In genomic region chr12:113427882-113428281, GRCh38 we compare ENCODE assay signal across 30 cellular contexts. TPM values are rescaled to one million over a fixed set of nuclear protein-coding genes. Genes with fewer than 3 reads are reported as not detected.
"Had no signal": no experiment of that assay in that cellular context is flagged by ENCODE, and none has a peak within 500 bp of the region (broad histone marks: within the 10 kb centered on the region; RNA-seq: fewer than 3 reads in every experiment).

No MANE protein-coding gene starts in this region.

- H3K9me3 Mint-ChIP-seq: naive thymus-derived CD8-positive, alpha-beta T cell; nephron; neural crest cell; stimulated activated effector memory CD8-positive, alpha-beta T cell treated with anti-CD3 and anti-CD28 coated beads, Interleukin-12 subunit alpha, Interleukin-12 subunit beta, amount 100 ng/mL, for 72 hours had no signal

- H3K27me3 ChIP-seq: upper lobe of left lung, vagina had no signal

- H3K4me1 Mint-ChIP-seq: nephron; stimulated activated effector memory CD8-positive, alpha-beta T cell treated with anti-CD3 and anti-CD28 coated beads, Interleukin-12 subunit alpha, Interleukin-12 subunit beta, amount 100 ng/mL, for 72 hours had no signal

- H3K27ac ChIP-seq: left ventricle myocardium inferior, neutrophil, parathyroid adenoma, prostate gland, spleen, transverse colon, upper lobe of left lung, vagina had no signal

- FAIRE-seq: small intestine had no signal

- H3K27ac Mint-ChIP-seq: naive thymus-derived CD8-positive, alpha-beta T cell; nephron; stimulated activated effector memory CD8-positive, alpha-beta T cell treated with anti-CD3 and anti-CD28 coated beads, Interleukin-12 subunit alpha, Interleukin-12 subunit beta, amount 100 ng/mL, for 72 hours had no signal

- DNase-seq: islet precursor cell; left ventricle myocardium inferior; mammary epithelial cell; mesenchymal stem cell; naive thymus-derived CD8-positive, alpha-beta T cell; occipital lobe; retina; right cardiac atrium; small intestine; spleen; stimulated activated CD4-positive, alpha-beta T cell treated with anti-CD3 and anti-CD28 coated beads, Interleukin-4, amount 100 ng/mL, for 24 hours; stimulated activated naive CD4-positive, alpha-beta T cell treated with Interleukin-2 at 50 U/mL for 16 hours; stimulated activated naive CD8-positive, alpha-beta T cell treated with anti-CD3 and anti-CD28 coated beads, Interleukin-15, amount 100 ng/mL, for 72 hours; substantia nigra; transverse colon; upper lobe of left lung had no signal

- H3K36me3 Mint-ChIP-seq: naive thymus-derived CD8-positive, alpha-beta T cell; stimulated activated effector memory CD8-positive, alpha-beta T cell treated with anti-CD3 and anti-CD28 coated beads, Interleukin-12 subunit alpha, Interleukin-12 subunit beta, amount 100 ng/mL, for 72 hours had no signal

- H3K4me3 ChIP-seq: left ventricle myocardium inferior, prostate gland, spleen, transverse colon, upper lobe of left lung, vagina had no signal

- H3K4me1 ChIP-seq: parathyroid adenoma, prostate gland, vagina had no signal

- ATAC-seq: naive thymus-derived CD8-positive, alpha-beta T cell; right cardiac atrium; sciatic nerve; stimulated activated effector memory CD8-positive, alpha-beta T cell treated with anti-CD3 and anti-CD28 coated beads, Interleukin-12 subunit alpha, Interleukin-12 subunit beta, amount 100 ng/mL, for 72 hours; stimulated activated naive CD8-positive, alpha-beta T cell treated with anti-CD3 and anti-CD28 coated beads, Interleukin-15, amount 100 ng/mL, for 72 hours had no signal

- H3K9me3 ChIP-seq: left ventricle myocardium inferior, neutrophil, prostate gland, spleen, transverse colon, upper lobe of left lung, vagina had no signal

- H2AFZ ChIP-seq: parathyroid adenoma had no signal

- H3K4me3 Mint-ChIP-seq: naive thymus-derived CD8-positive, alpha-beta T cell; nephron; neural crest cell; stimulated activated effector memory CD8-positive, alpha-beta T cell treated with anti-CD3 and anti-CD28 coated beads, Interleukin-12 subunit alpha, Interleukin-12 subunit beta, amount 100 ng/mL, for 72 hours; stimulated activated naive CD8-positive, alpha-beta T cell treated with anti-CD3 and anti-CD28 coated beads, Interleukin-15, amount 100 ng/mL, for 72 hours had no signal

- H3K36me3 ChIP-seq: left ventricle myocardium inferior, neutrophil, prostate gland, spleen, transverse colon, upper lobe of left lung, vagina had no signal

- H3K9ac ChIP-seq: parathyroid adenoma had no signal

RNA-seq across cellular contexts. Expression of gene SDSL, which starts 5.7 kb away (rescaled TPM):
- total RNA-seq: naive thymus-derived CD8-positive, alpha-beta T cell; vagina had no signal
- polyA plus RNA-seq: naive thymus-derived CD8-positive, alpha-beta T cell had no signal

RNA-seq across cellular contexts. Expression of gene SDS, which starts 24.2 kb away (rescaled TPM):
- total RNA-seq: kidney epithelial cell; left ventricle myocardium inferior; mammary epithelial cell; naive thymus-derived CD8-positive, alpha-beta T cell; neural crest cell; osteocyte; temporal lobe; urinary bladder; vagina had no signal
- polyA plus RNA-seq: mammary epithelial cell; naive thymus-derived CD8-positive, alpha-beta T cell had no signal

RNA-seq across cellular contexts. Expression of gene LHX5, which starts 43.8 kb away (rescaled TPM):
- total RNA-seq: left ventricle myocardium inferior; lower leg skin; mucosa of gallbladder; naive thymus-derived CD8-positive, alpha-beta T cell; occipital lobe; osteocyte; prostate gland; right cardiac atrium; sciatic nerve; spleen; transverse colon; upper lobe of left lung; urinary bladder; vagina had no signal
- polyA plus RNA-seq: naive thymus-derived CD8-positive, alpha-beta T cell; right cardiac atrium; small intestine; spleen; urinary bladder had no signal
